20 cellular contexts compared by ENCODE assay signal in genomic region chr5:177384134-177384533, GRCh38. TPM values are rescaled to one million over a fixed set of nuclear protein-coding genes. Genes with fewer than 3 reads are reported as not detected.
"Had no signal": no experiment of that assay in that cellular context is flagged by ENCODE, and none has a peak within 500 bp of the region (broad histone marks: within the 10 kb centered on the region; RNA-seq: fewer than 3 reads in every experiment).

Gene SLC34A1 (plus strand): TSS chr5:177384434. CDS start chr5:177385742, 1,308 bp downstream.

- H3K36me3 Mint-ChIP-seq: memory B cell; stimulated activated memory B cell treated with anti-CD40 and anti-IgM and Interleukin-4, amounts not matched to agents 10 μg/mL and 1 μg/mL and 100 μg/mL, for 72 hours had no signal

- H3K4me3 Mint-ChIP-seq: activated CD4-positive, alpha-beta memory T cell treated with anti-CD3 and anti-CD28 coated beads, Interleukin-2, amount 10 ng/mL, durations not matched to agents 7 days and 5 days; activated T-cell treated with anti-CD3 and anti-CD28 coated beads, Interleukin-2, amount 50 U/mL, for 72 hours; memory B cell; stimulated activated memory B cell treated with anti-CD40 and anti-IgM and Interleukin-4, amounts not matched to agents 10 μg/mL and 1 μg/mL and 100 μg/mL, for 72 hours had no signal

- H3K27me3 ChIP-seq: neutrophil had no signal

- H3K4me1 ChIP-seq: upper lobe of right lung had no signal

- H3K27ac ChIP-seq: heart right ventricle, neutrophil, parathyroid adenoma, sigmoid colon, upper lobe of right lung had no signal

- DNase-seq: activated CD4-positive, alpha-beta memory T cell treated with anti-CD3 and anti-CD28 coated beads, Interleukin-2, amount 10 ng/mL, durations not matched to agents 7 days and 5 days; activated CD8-positive, alpha-beta memory T cell treated with anti-CD3 and anti-CD28 coated beads, Interleukin-2, amount 50 U/mL, for 48 hours; activated gamma-delta T cell; activated T-cell treated with anti-CD3 and anti-CD28 coated beads, Interleukin-2, amount 50 U/mL, for 72 hours; dermis blood vessel endothelial cell; effector memory CD4-positive, alpha-beta T cell; esophagus squamous epithelium; heart right ventricle; sigmoid colon; SK-N-SH; stimulated activated CD4-positive, alpha-beta T cell treated with anti-CD3 and anti-CD28 coated beads, Interleukin-4, amount 100 ng/mL, for 24 hours; T1000; upper lobe of right lung had no signal

- H3K9me3 Mint-ChIP-seq: activated CD4-positive, alpha-beta memory T cell treated with anti-CD3 and anti-CD28 coated beads, Interleukin-2, amount 10 ng/mL, durations not matched to agents 7 days and 5 days; activated T-cell treated with anti-CD3 and anti-CD28 coated beads, Interleukin-2, amount 50 U/mL, for 72 hours; memory B cell; stimulated activated memory B cell treated with anti-CD40 and anti-IgM and Interleukin-4, amounts not matched to agents 10 μg/mL and 1 μg/mL and 100 μg/mL, for 72 hours had no signal

- H3K4me3 ChIP-seq: esophagus squamous epithelium, heart right ventricle, sigmoid colon, upper lobe of right lung had no signal

- H3K9me3 ChIP-seq: esophagus squamous epithelium, heart right ventricle, neutrophil, sigmoid colon, SK-N-SH, upper lobe of right lung had no signal

- ATAC-seq: activated T-cell treated with anti-CD3 and anti-CD28 coated beads, Interleukin-2, amount 50 U/mL, for 72 hours; heart right ventricle; stimulated activated memory B cell treated with anti-CD40 and anti-IgM and Interleukin-4, amounts not matched to agents 10 μg/mL and 1 μg/mL and 100 μg/mL, for 72 hours; upper lobe of right lung had no signal

- H3K27ac Mint-ChIP-seq: activated CD4-positive, alpha-beta memory T cell treated with anti-CD3 and anti-CD28 coated beads, Interleukin-2, amount 10 ng/mL, durations not matched to agents 7 days and 5 days; activated T-cell treated with anti-CD3 and anti-CD28 coated beads, Interleukin-2, amount 50 U/mL, for 72 hours; memory B cell; stimulated activated memory B cell treated with anti-CD40 and anti-IgM and Interleukin-4, amounts not matched to agents 10 μg/mL and 1 μg/mL and 100 μg/mL, for 72 hours had no signal

- H3K36me3 ChIP-seq: esophagus squamous epithelium, heart right ventricle, neutrophil, sigmoid colon, upper lobe of right lung had no signal

RNA-seq across cellular contexts. Expression of gene SLC34A1, which starts in this region (rescaled TPM):
- total RNA-seq: bronchial epithelial cell, chondrocyte, dermis blood vessel endothelial cell, sigmoid colon, upper lobe of right lung had no signal
- polyA plus RNA-seq: adipose tissue, heart right ventricle had no signal
